Comparison of ENCODE assay signal across 33 cellular contexts in the genomic region with DNA sequence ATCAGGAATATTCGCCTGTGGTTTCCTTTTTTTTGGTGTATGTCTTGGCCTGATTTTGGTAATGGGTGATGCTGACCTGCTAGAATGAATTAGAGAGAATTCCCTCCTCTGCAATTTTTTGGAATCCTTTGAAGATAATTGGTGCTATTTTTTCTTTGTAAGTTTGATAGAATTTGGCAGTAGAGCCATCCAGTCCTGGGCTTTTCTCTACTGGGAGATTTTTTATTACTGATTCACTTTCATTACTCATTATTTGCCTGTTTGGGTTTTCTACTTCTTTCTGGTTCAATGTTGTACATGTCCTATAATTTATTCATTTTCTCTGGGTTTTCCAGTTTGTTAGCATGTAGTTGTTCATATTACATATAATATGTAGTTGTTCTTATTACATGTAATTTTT. TPM values are rescaled to one million over a fixed set of nuclear protein-coding genes. Genes with fewer than 3 reads are reported as not detected.
"Had no signal": no experiment of that assay in that cellular context is flagged by ENCODE, and none has a peak within 500 bp of the region (broad histone marks: within the 10 kb centered on the region; RNA-seq: fewer than 3 reads in every experiment).

No MANE protein-coding gene starts in this region.

- H3K4me1 Mint-ChIP-seq: naive thymus-derived CD4-positive, alpha-beta T cell; neural progenitor cell; stimulated activated memory B cell treated with anti-CD40 and anti-IgM and Interleukin-4, amounts not matched to agents 10 μg/mL and 1 μg/mL and 100 μg/mL, for 72 hours had no signal

- H3K36me3 Mint-ChIP-seq: stimulated activated memory B cell treated with anti-CD40 and anti-IgM and Interleukin-4, amounts not matched to agents 10 μg/mL and 1 μg/mL and 100 μg/mL, for 72 hours had no signal

- H3K4me2 ChIP-seq: neural progenitor cell had no signal

- H3K4me1 ChIP-seq: left lung, neural progenitor cell, sigmoid colon, spleen, transverse colon, upper lobe of right lung, uterus had no signal

- DNase-seq: cortex of kidney; effector memory CD8-positive, alpha-beta T cell; foreskin melanocyte; glutamatergic neuron; heart right ventricle; hippocampal formation; left cardiac atrium; left lung; mesendoderm; midbrain; naive thymus-derived CD4-positive, alpha-beta T cell; ovary; posterior cingulate gyrus; psoas muscle; right cardiac atrium; sigmoid colon; spleen; stimulated activated CD4-positive, alpha-beta T cell treated with anti-CD3 and anti-CD28 coated beads, Interleukin-4, amount 100 ng/mL, for 4 hours; stimulated activated naive CD8-positive, alpha-beta T cell treated with anti-CD3 and anti-CD28 coated beads, Interleukin-15, Interleukin-2, amounts not matched to agents 100 U/mL and 50 U/mL, for 24 hours; transverse colon; upper lobe of right lung; uterus had no signal

- H3K27me3 ChIP-seq: heart right ventricle, left lung, neural progenitor cell, ovary, sigmoid colon, transverse colon, upper lobe of right lung, uterus had no signal

- H3K27ac Mint-ChIP-seq: effector memory CD8-positive, alpha-beta T cell; naive thymus-derived CD4-positive, alpha-beta T cell; nephron; neural progenitor cell; stimulated activated memory B cell treated with anti-CD40 and anti-IgM and Interleukin-4, amounts not matched to agents 10 μg/mL and 1 μg/mL and 100 μg/mL, for 72 hours had no signal

- H3K36me3 ChIP-seq: heart right ventricle, left lung, neural progenitor cell, ovary, sigmoid colon, spleen, thoracic aorta, transverse colon, upper lobe of right lung, uterus had no signal

- H3K9me3 ChIP-seq: ovary, sigmoid colon, thoracic aorta, transverse colon, upper lobe of right lung, uterus had no signal

- H3K4me3 ChIP-seq: heart right ventricle, left lung, neural progenitor cell, ovary, psoas muscle, sigmoid colon, spleen, thoracic aorta, transverse colon, upper lobe of right lung, uterus had no signal

- H3K9ac ChIP-seq: neural progenitor cell had no signal

- ATAC-seq: effector memory CD8-positive, alpha-beta T cell; heart right ventricle; left lung; naive thymus-derived CD4-positive, alpha-beta T cell; psoas muscle; right cardiac atrium; stimulated activated memory B cell treated with anti-CD40 and anti-IgM and Interleukin-4, amounts not matched to agents 10 μg/mL and 1 μg/mL and 100 μg/mL, for 72 hours; stimulated activated naive CD8-positive, alpha-beta T cell treated with anti-CD3 and anti-CD28 coated beads, Interleukin-15, Interleukin-2, amounts not matched to agents 100 U/mL and 50 U/mL, for 24 hours; upper lobe of right lung had no signal

- H3K27ac ChIP-seq: heart right ventricle, left lung, neural progenitor cell, ovary, psoas muscle, sigmoid colon, spleen, transverse colon, upper lobe of right lung, uterus had no signal

- FAIRE-seq: islet of Langerhans had no signal

- H3K4me3 Mint-ChIP-seq: effector memory CD8-positive, alpha-beta T cell; naive thymus-derived CD4-positive, alpha-beta T cell; nephron; neural progenitor cell; stimulated activated memory B cell treated with anti-CD40 and anti-IgM and Interleukin-4, amounts not matched to agents 10 μg/mL and 1 μg/mL and 100 μg/mL, for 72 hours had no signal

- H2AFZ ChIP-seq: neural progenitor cell had no signal

RNA-seq across cellular contexts. Expression of a gene that starts 48.7 kb away (rescaled TPM):
- total RNA-seq: dermis microvascular lymphatic vessel endothelial cell; kidney epithelial cell; left lung; lower leg skin; lung microvascular endothelial cell; mucosa of gallbladder; naive thymus-derived CD4-positive, alpha-beta T cell; ovary; renal cortical epithelial cell; sigmoid colon; spleen; thoracic aorta; transverse colon; upper lobe of right lung; uterus had no signal
